Comparison of ENCODE assay signal across 9 cellular contexts in the genomic region with DNA sequence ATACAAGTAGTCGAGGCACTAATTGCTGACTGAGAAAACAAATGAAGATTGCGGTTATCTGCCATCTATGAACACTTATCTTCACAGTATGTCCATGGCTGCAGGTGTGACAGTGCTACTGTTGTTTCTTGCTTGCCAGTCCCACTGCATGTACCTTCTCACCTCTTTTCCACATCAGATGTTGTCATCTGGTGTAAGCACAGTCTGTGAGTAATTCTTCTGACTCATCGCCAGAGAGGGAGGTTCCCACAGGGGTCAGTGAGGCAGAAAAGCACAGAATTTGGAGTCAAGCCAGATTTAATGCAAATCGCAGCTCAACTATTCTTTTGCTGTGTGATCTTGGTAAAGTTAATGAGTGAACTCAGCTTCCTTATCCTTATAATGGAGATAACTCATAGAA.
DNase-seq lines count a peak whose midpoint lies in the region; ATAC-seq, FAIRE-seq and TF ChIP-seq lines count a peak whose summit lies in the region.
"Had no signal": no experiment of that assay in that cellular context is flagged by ENCODE, and none has a peak within 500 bp of the region (broad histone marks: within the 10 kb centered on the region; RNA-seq: fewer than 3 reads in every experiment).

No MANE protein-coding gene starts in this region.

- H3K4me3 Mint-ChIP-seq in activated CD8-positive, alpha-beta T cell treated with anti-CD3 and anti-CD28 coated beads for 36 hours: no peak overlapping the region
- no peak overlapping the region for H3K4me3 Mint-ChIP-seq in activated CD8-positive, alpha-beta T cell treated with anti-CD3 and anti-CD28 coated beads, Interleukin-2, amount 10 ng/mL, durations not matched to agents 7 days and 5 days
- no peak overlapping the region for H3K4me3 Mint-ChIP-seq in astrocyte (ENCODE audit: unreplicated experiment)
- no peak overlapping the region for H3K4me3 Mint-ChIP-seq in activated CD4-positive, alpha-beta T cell treated with anti-CD3 and anti-CD28 coated beads, Interleukin-2, amount 10 ng/mL, durations not matched to agents 7 days and 5 days

- DNase-seq in activated CD8-positive, alpha-beta T cell treated with anti-CD3 and anti-CD28 coated beads for 36 hours: peak; percentile 19
- no peak for DNase-seq in activated CD8-positive, alpha-beta T cell treated with anti-CD3 and anti-CD28 coated beads, Interleukin-2, amount 10 ng/mL, durations not matched to agents 7 days and 5 days
- DNase-seq in HS-5 (ENCODE audit: low read depth): peak; percentile 64
- peak; percentile 87 for DNase-seq in astrocyte (ENCODE audit: low read depth)
- DNase-seq in pancreas: peak in 1 of 6 donors; percentile 15
- DNase-seq in mesenteric fat pad (ENCODE audit: low spot score): no peak
- no peak for DNase-seq in activated CD4-positive, alpha-beta T cell treated with anti-CD3 and anti-CD28 coated beads, Interleukin-2, amount 10 ng/mL, durations not matched to agents 7 days and 5 days

- peak overlapping the region; percentile 43 for H3K4me2 ChIP-seq in astrocyte (ENCODE audit: low read length)

- H3K27ac ChIP-seq in astrocyte (ENCODE audit: low read depth, low read length) (no peak overlapping the region), pancreas (no peak overlapping the region)

- no peaks in the 10 kb centered on the region for H4K20me1 ChIP-seq in astrocyte (ENCODE audit: insufficient read depth, low read length)

- POLR2A ChIA-PET in activated CD8-positive, alpha-beta T cell treated with anti-CD3 and anti-CD28 coated beads for 36 hours (lab: Charles Lee): no interaction called here
- POLR2A ChIA-PET in activated CD8-positive, alpha-beta T cell treated with anti-CD3 and anti-CD28 coated beads, Interleukin-2, amount 10 ng/mL, durations not matched to agents 7 days and 5 days (lab: Charles Lee): no interaction called here
- POLR2A ChIA-PET in activated CD4-positive, alpha-beta T cell treated with anti-CD3 and anti-CD28 coated beads, Interleukin-2, amount 10 ng/mL, durations not matched to agents 7 days and 5 days (lab: Charles Lee): no interaction called here

- TF ChIP-seq CTCF in activated CD8-positive, alpha-beta T cell treated with anti-CD3 and anti-CD28 coated beads for 36 hours (IDR thresholded peaks at IDR 0.05): no peak
- TF ChIP-seq CTCF in astrocyte (IDR thresholded peaks at IDR 0.05; ENCODE audit: insufficient read depth, low read depth, low read length): no peak
- no peak for TF ChIP-seq CTCF in pancreas (IDR thresholded peaks at IDR 0.05)

- CTCF ChIA-PET in activated CD8-positive, alpha-beta T cell treated with anti-CD3 and anti-CD28 coated beads for 36 hours (lab: Charles Lee): no interaction called here
- CTCF ChIA-PET in activated CD8-positive, alpha-beta T cell treated with anti-CD3 and anti-CD28 coated beads, Interleukin-2, amount 10 ng/mL, durations not matched to agents 7 days and 5 days (lab: Charles Lee): no interaction called here
- CTCF ChIA-PET in activated CD4-positive, alpha-beta T cell treated with anti-CD3 and anti-CD28 coated beads, Interleukin-2, amount 10 ng/mL, durations not matched to agents 7 days and 5 days (lab: Charles Lee): no interaction called here

- H3K27me3 ChIP-seq in astrocyte (ENCODE audit: insufficient read depth, low read length): no peaks in the 10 kb centered on the region
- no peaks in the 10 kb centered on the region for H3K27me3 ChIP-seq in pancreas

- H3K27ac Mint-ChIP-seq in activated CD8-positive, alpha-beta T cell treated with anti-CD3 and anti-CD28 coated beads for 36 hours: no peak overlapping the region
- no peak overlapping the region for H3K27ac Mint-ChIP-seq in activated CD8-positive, alpha-beta T cell treated with anti-CD3 and anti-CD28 coated beads, Interleukin-2, amount 10 ng/mL, durations not matched to agents 7 days and 5 days
- peak overlapping the region; percentile 51 for H3K27ac Mint-ChIP-seq in astrocyte (ENCODE audit: unreplicated experiment)
- no peak overlapping the region for H3K27ac Mint-ChIP-seq in activated CD4-positive, alpha-beta T cell treated with anti-CD3 and anti-CD28 coated beads, Interleukin-2, amount 10 ng/mL, durations not matched to agents 7 days and 5 days

- H3K9me3 Mint-ChIP-seq in activated CD8-positive, alpha-beta T cell treated with anti-CD3 and anti-CD28 coated beads for 36 hours: no peaks in the 10 kb centered on the region
- no peaks in the 10 kb centered on the region for H3K9me3 Mint-ChIP-seq in activated CD8-positive, alpha-beta T cell treated with anti-CD3 and anti-CD28 coated beads, Interleukin-2, amount 10 ng/mL, durations not matched to agents 7 days and 5 days (ENCODE audit: insufficient read depth)
- H3K9me3 Mint-ChIP-seq in astrocyte (ENCODE audit: unreplicated experiment): peaks cover 2% of the 10 kb centered on the region
- no peaks in the 10 kb centered on the region for H3K9me3 Mint-ChIP-seq in activated CD4-positive, alpha-beta T cell treated with anti-CD3 and anti-CD28 coated beads, Interleukin-2, amount 10 ng/mL, durations not matched to agents 7 days and 5 days

- no peak overlapping the region for H3K9ac ChIP-seq in astrocyte (ENCODE audit: low read length)

- H3K4me1 ChIP-seq in astrocyte (ENCODE audit: insufficient read depth, low read length) (peaks cover 18% of the 10 kb centered on the region), pancreas (no peaks in the 10 kb centered on the region)

- no peaks in the 10 kb centered on the region for H3K27me3 Mint-ChIP-seq in activated CD8-positive, alpha-beta T cell treated with anti-CD3 and anti-CD28 coated beads for 36 hours
- H3K27me3 Mint-ChIP-seq in activated CD8-positive, alpha-beta T cell treated with anti-CD3 and anti-CD28 coated beads, Interleukin-2, amount 10 ng/mL, durations not matched to agents 7 days and 5 days (ENCODE audit: low read depth): no peaks in the 10 kb centered on the region
- no peaks in the 10 kb centered on the region for H3K27me3 Mint-ChIP-seq in astrocyte (ENCODE audit: low read depth, unreplicated experiment)
- no peaks in the 10 kb centered on the region for H3K27me3 Mint-ChIP-seq in activated CD4-positive, alpha-beta T cell treated with anti-CD3 and anti-CD28 coated beads, Interleukin-2, amount 10 ng/mL, durations not matched to agents 7 days and 5 days

- intact Hi-C loops in activated CD8-positive, alpha-beta T cell treated with anti-CD3 and anti-CD28 coated beads for 36 hours (cut with micrococcal nuclease): no loop called here
- intact Hi-C loops in pancreas (cut with DNase I): no loop called here

- no peaks in the 10 kb centered on the region for H3K36me3 Mint-ChIP-seq in activated CD8-positive, alpha-beta T cell treated with anti-CD3 and anti-CD28 coated beads for 36 hours (ENCODE audit: low read depth)
- no peaks in the 10 kb centered on the region for H3K36me3 Mint-ChIP-seq in activated CD8-positive, alpha-beta T cell treated with anti-CD3 and anti-CD28 coated beads, Interleukin-2, amount 10 ng/mL, durations not matched to agents 7 days and 5 days (ENCODE audit: low read depth)
- no peaks in the 10 kb centered on the region for H3K36me3 Mint-ChIP-seq in astrocyte (ENCODE audit: low read depth, unreplicated experiment)
- no peaks in the 10 kb centered on the region for H3K36me3 Mint-ChIP-seq in activated CD4-positive, alpha-beta T cell treated with anti-CD3 and anti-CD28 coated beads, Interleukin-2, amount 10 ng/mL, durations not matched to agents 7 days and 5 days (ENCODE audit: low read depth)

- H3K79me2 ChIP-seq in astrocyte (ENCODE audit: insufficient read depth, low read length): no peaks in the 10 kb centered on the region

- peak; percentile 74 for ATAC-seq in activated CD8-positive, alpha-beta T cell treated with anti-CD3 and anti-CD28 coated beads for 36 hours
- ATAC-seq in activated CD8-positive, alpha-beta T cell treated with anti-CD3 and anti-CD28 coated beads, Interleukin-2, amount 10 ng/mL, durations not matched to agents 7 days and 5 days: no peak
- peak; percentile 90 for ATAC-seq in GM21723 (IDR thresholded peaks at IDR 0.05; ENCODE audit: unreplicated experiment)
- peak in 3 of 4 donors; percentile 50 to 79 (median 56) for ATAC-seq in pancreas

- WGBS in pancreas, 2 donors: 49 to 59% methylated on average over 4 of the region's 4 CpGs

- peaks cover 7% of the 10 kb centered on the region for H3K4me1 Mint-ChIP-seq in activated CD8-positive, alpha-beta T cell treated with anti-CD3 and anti-CD28 coated beads for 36 hours (ENCODE audit: low read depth)
- H3K4me1 Mint-ChIP-seq in activated CD8-positive, alpha-beta T cell treated with anti-CD3 and anti-CD28 coated beads, Interleukin-2, amount 10 ng/mL, durations not matched to agents 7 days and 5 days (ENCODE audit: low read depth): no peaks in the 10 kb centered on the region
- peaks cover 20% of the 10 kb centered on the region for H3K4me1 Mint-ChIP-seq in astrocyte (ENCODE audit: low read depth, unreplicated experiment)
- H3K4me1 Mint-ChIP-seq in activated CD4-positive, alpha-beta T cell treated with anti-CD3 and anti-CD28 coated beads, Interleukin-2, amount 10 ng/mL, durations not matched to agents 7 days and 5 days: peaks cover 2% of the 10 kb centered on the region

- no peak overlapping the region for H3K4me3 ChIP-seq in astrocyte (ENCODE audit: insufficient read depth, low read depth, low read length)
- H3K4me3 ChIP-seq in pancreas: no peak overlapping the region

- H3K36me3 ChIP-seq in astrocyte (ENCODE audit: insufficient read depth, low read length) (no peaks in the 10 kb centered on the region), pancreas (no peaks in the 10 kb centered on the region)

- peak; percentile 100 for FAIRE-seq in astrocyte (lab: Jason Lieb, UNC)
- FAIRE-seq in pancreas (lab: Jason Lieb, UNC): peak; percentile 34
- FAIRE-seq: G401.6 had no signal

- H2AFZ ChIP-seq in astrocyte (ENCODE audit: low read depth, low read length): no peak overlapping the region

- H3K9me3 ChIP-seq in astrocyte (ENCODE audit: insufficient read depth, low read depth, low read length) (no peaks in the 10 kb centered on the region), pancreas (no peaks in the 10 kb centered on the region)

Comparison
In these comparisons a context has a peak if more than half of its experiments do, and no peak if none do; other contexts are left out.
1. DNase-seq: peak in activated CD8-positive, alpha-beta T cell treated with anti-CD3 and anti-CD28 coated beads for 36 hours (single experiment), HS-5 (single experiment) and astrocyte (single experiment); none in activated CD8-positive, alpha-beta T cell treated with anti-CD3 and anti-CD28 coated beads, Interleukin-2, amount 10 ng/mL, durations not matched to agents 7 days and 5 days (single experiment), mesenteric fat pad (single experiment) and activated CD4-positive, alpha-beta T cell treated with anti-CD3 and anti-CD28 coated beads, Interleukin-2, amount 10 ng/mL, durations not matched to agents 7 days and 5 days (single experiment).